1 cellular context compared by ENCODE assay signal in genomic region chr3:52294320-52295150, GRCh38.
TF ChIP-seq lines count a peak whose summit lies in the region.

No MANE protein-coding gene starts in this region.

TF ChIP-seq in H1, 55 proteins besides CTCF, POLR2A, EP300 and RAD21:
- TF ChIP-seq MAFK (IDR thresholded peaks at IDR 0.05; ENCODE audit: low read depth, low read length) (no peak), YY1 (IDR thresholded peaks at IDR 0.05; ENCODE audit: low read depth, low read length) (no peak), TAF7 (optimal IDR thresholded peaks at IDR 0.05; ENCODE audit: borderline replicate concordance, low read depth, low read length) (no peak), RXRA (IDR thresholded peaks at IDR 0.05; ENCODE audit: insufficient read depth, low read depth, low read length) (no peak), CREB1 (IDR thresholded peaks at IDR 0.05) (no peak), KDM4A (IDR thresholded peaks at IDR 0.05; ENCODE audit: low read depth, low read length, severe bottlenecking) (no peak), SIX5 (IDR thresholded peaks at IDR 0.05; ENCODE audit: low read depth, low read length) (no peak), SIRT6 (IDR thresholded peaks at IDR 0.05; ENCODE audit: low read length) (no peak), CTBP2 (IDR thresholded peaks at IDR 0.05; ENCODE audit: borderline replicate concordance, insufficient read depth, insufficient read length, low read length) (no peak)
